In genomic region chr12:7730984-7731383, GRCh38 we compare ENCODE assay signal across 19 cellular contexts. TPM values are rescaled to one million over a fixed set of nuclear protein-coding genes. Genes with fewer than 3 reads are reported as not detected.
"Had no signal": no experiment of that assay in that cellular context is flagged by ENCODE, and none has a peak within 500 bp of the region (broad histone marks: within the 10 kb centered on the region; RNA-seq: fewer than 3 reads in every experiment).

No MANE protein-coding gene starts in this region.

RNA-seq across cellular contexts. Expression of gene CLEC4C, which starts 16.2 kb away (rescaled TPM):
- total RNA-seq: activated CD4-positive, alpha-beta memory T cell treated with anti-CD3 and anti-CD28 coated beads, Interleukin-2, amount 10 ng/mL, durations not matched to agents 7 days and 5 days; activated CD4-positive, alpha-beta T cell treated with anti-CD3 and anti-CD28 coated beads, Interleukin-2, amount 10 ng/mL, durations not matched to agents 7 days and 5 days; activated naive CD4-positive, alpha-beta T cell treated with anti-CD3 and anti-CD28 coated beads, Interleukin-2, amount 50 U/mL, for 72 hours; activated naive CD8-positive, alpha-beta T cell treated with anti-CD3 and anti-CD28 coated beads, Interleukin-2, amount 10 ng/mL, durations not matched to agents 7 days and 5 days; activated T-cell treated with anti-CD3 and anti-CD28 coated beads, Interleukin-2, amount 50 U/mL, for 72 hours; ascending aorta; breast epithelium; cardiac septum; cerebellum; dorsolateral prefrontal cortex; endothelial cell of umbilical vein; esophagus squamous epithelium; fibroblast of lung; fibroblast of villous mesenchyme; gastroesophageal sphincter; glomerular endothelial cell; T-helper 1 cell treated with Interleukin-12 subunit alpha and Interleukin-12 subunit beta and Interleukin-4 antibody, amounts not matched to agents 30 ng/mL and 1 ng/mL, for 36 hours had no signal
- polyA plus RNA-seq: endothelial cell of umbilical vein, esophagus, fibroblast of lung had no signal

RNA-seq across cellular contexts. Expression of gene DPPA3, which starts 19.8 kb away (rescaled TPM):
- total RNA-seq: activated CD4-positive, alpha-beta memory T cell treated with anti-CD3 and anti-CD28 coated beads, Interleukin-2, amount 10 ng/mL, durations not matched to agents 7 days and 5 days; activated CD4-positive, alpha-beta T cell treated with anti-CD3 and anti-CD28 coated beads, Interleukin-2, amount 10 ng/mL, durations not matched to agents 7 days and 5 days; activated naive CD4-positive, alpha-beta T cell treated with anti-CD3 and anti-CD28 coated beads, Interleukin-2, amount 50 U/mL, for 72 hours; activated naive CD8-positive, alpha-beta T cell treated with anti-CD3 and anti-CD28 coated beads, Interleukin-2, amount 10 ng/mL, durations not matched to agents 7 days and 5 days; activated T-cell treated with anti-CD3 and anti-CD28 coated beads, Interleukin-2, amount 50 U/mL, for 72 hours; ascending aorta; breast epithelium; cardiac septum; cerebellum; endothelial cell of umbilical vein; esophagus squamous epithelium; fibroblast of lung; fibroblast of villous mesenchyme; gastroesophageal sphincter; glomerular endothelial cell; T-helper 1 cell treated with Interleukin-12 subunit alpha and Interleukin-12 subunit beta and Interleukin-4 antibody, amounts not matched to agents 30 ng/mL and 1 ng/mL, for 36 hours had no signal
- polyA plus RNA-seq: endothelial cell of umbilical vein, esophagus, fibroblast of lung had no signal

RNA-seq across cellular contexts. Expression of gene NANOGNB, which starts 34.0 kb away (rescaled TPM):
- total RNA-seq: activated CD4-positive, alpha-beta memory T cell treated with anti-CD3 and anti-CD28 coated beads, Interleukin-2, amount 10 ng/mL, durations not matched to agents 7 days and 5 days; activated CD4-positive, alpha-beta T cell treated with anti-CD3 and anti-CD28 coated beads, Interleukin-2, amount 10 ng/mL, durations not matched to agents 7 days and 5 days; activated naive CD4-positive, alpha-beta T cell treated with anti-CD3 and anti-CD28 coated beads, Interleukin-2, amount 50 U/mL, for 72 hours; activated naive CD8-positive, alpha-beta T cell treated with anti-CD3 and anti-CD28 coated beads, Interleukin-2, amount 10 ng/mL, durations not matched to agents 7 days and 5 days; activated T-cell treated with anti-CD3 and anti-CD28 coated beads, Interleukin-2, amount 50 U/mL, for 72 hours; ascending aorta; breast epithelium; cardiac septum; cerebellum; dorsolateral prefrontal cortex; endothelial cell of umbilical vein; esophagus squamous epithelium; fibroblast of lung; fibroblast of villous mesenchyme; gastroesophageal sphincter; glomerular endothelial cell; T-helper 1 cell treated with Interleukin-12 subunit alpha and Interleukin-12 subunit beta and Interleukin-4 antibody, amounts not matched to agents 30 ng/mL and 1 ng/mL, for 36 hours; WTC11 had no signal
- polyA plus RNA-seq: endothelial cell of umbilical vein, esophagus, fibroblast of lung had no signal

RNA-seq across cellular contexts. Expression of gene GDF3, which starts 35.4 kb away (rescaled TPM):
- total RNA-seq: activated CD4-positive, alpha-beta memory T cell treated with anti-CD3 and anti-CD28 coated beads, Interleukin-2, amount 10 ng/mL, durations not matched to agents 7 days and 5 days; activated CD4-positive, alpha-beta T cell treated with anti-CD3 and anti-CD28 coated beads, Interleukin-2, amount 10 ng/mL, durations not matched to agents 7 days and 5 days; activated naive CD4-positive, alpha-beta T cell treated with anti-CD3 and anti-CD28 coated beads, Interleukin-2, amount 50 U/mL, for 72 hours; activated naive CD8-positive, alpha-beta T cell treated with anti-CD3 and anti-CD28 coated beads, Interleukin-2, amount 10 ng/mL, durations not matched to agents 7 days and 5 days; activated T-cell treated with anti-CD3 and anti-CD28 coated beads, Interleukin-2, amount 50 U/mL, for 72 hours; ascending aorta; cerebellum; dorsolateral prefrontal cortex; esophagus squamous epithelium; fibroblast of lung; fibroblast of villous mesenchyme; gastroesophageal sphincter; T-helper 1 cell treated with Interleukin-12 subunit alpha and Interleukin-12 subunit beta and Interleukin-4 antibody, amounts not matched to agents 30 ng/mL and 1 ng/mL, for 36 hours had no signal
- polyA plus RNA-seq: fibroblast of lung had no signal

RNA-seq across cellular contexts. Expression of gene NANOG, which starts 58.2 kb away (rescaled TPM):
- total RNA-seq: activated CD4-positive, alpha-beta memory T cell treated with anti-CD3 and anti-CD28 coated beads, Interleukin-2, amount 10 ng/mL, durations not matched to agents 7 days and 5 days; activated CD4-positive, alpha-beta T cell treated with anti-CD3 and anti-CD28 coated beads, Interleukin-2, amount 10 ng/mL, durations not matched to agents 7 days and 5 days; activated naive CD4-positive, alpha-beta T cell treated with anti-CD3 and anti-CD28 coated beads, Interleukin-2, amount 50 U/mL, for 72 hours; activated naive CD8-positive, alpha-beta T cell treated with anti-CD3 and anti-CD28 coated beads, Interleukin-2, amount 10 ng/mL, durations not matched to agents 7 days and 5 days; activated T-cell treated with anti-CD3 and anti-CD28 coated beads, Interleukin-2, amount 50 U/mL, for 72 hours; ascending aorta; cardiac septum; endothelial cell of umbilical vein; fibroblast of lung; fibroblast of villous mesenchyme; T-helper 1 cell treated with Interleukin-12 subunit alpha and Interleukin-12 subunit beta and Interleukin-4 antibody, amounts not matched to agents 30 ng/mL and 1 ng/mL, for 36 hours had no signal
